In genomic region chr7:19928247-19928646, GRCh38 we compare ENCODE assay signal across 15 cellular contexts.
DNase-seq lines count a peak whose midpoint lies in the region; ATAC-seq and TF ChIP-seq lines count a peak whose summit lies in the region.
"Had no signal": no experiment of that assay in that cellular context is flagged by ENCODE, and none has a peak within 500 bp of the region (broad histone marks: within the 10 kb centered on the region; RNA-seq: fewer than 3 reads in every experiment).

No MANE protein-coding gene starts in this region.

- no peak overlapping the region for H2AFZ ChIP-seq in OCI-LY3 (ENCODE audit: low read depth, low read length)

- no peaks in the 10 kb centered on the region for H3K27me3 ChIP-seq in OCI-LY3 (ENCODE audit: low read depth, low read length)
- H3K27me3 ChIP-seq: neutrophil had no signal

- POLR2A ChIA-PET in activated CD4-positive, alpha-beta memory T cell treated with anti-CD3 and anti-CD28 coated beads, Interleukin-2, amount 10 ng/mL, durations not matched to agents 7 days and 5 days (lab: Charles Lee): no interaction called here
- POLR2A ChIA-PET in naive thymus-derived CD8-positive, alpha-beta T cell (lab: Charles Lee): no interaction called here
- POLR2A ChIA-PET in RWPE1 (lab: Yijun Ruan, JAX; ENCODE audit: low non-redundant PET): no interaction called here

- no peaks in the 10 kb centered on the region for H3K27me3 Mint-ChIP-seq in activated CD4-positive, alpha-beta memory T cell treated with anti-CD3 and anti-CD28 coated beads, Interleukin-2, amount 10 ng/mL, durations not matched to agents 7 days and 5 days
- H3K27me3 Mint-ChIP-seq in naive thymus-derived CD8-positive, alpha-beta T cell: peaks cover 0 to 1% (median 0%) of the 10 kb centered on the region in 5 donors

- CTCF ChIA-PET in activated CD4-positive, alpha-beta memory T cell treated with anti-CD3 and anti-CD28 coated beads, Interleukin-2, amount 10 ng/mL, durations not matched to agents 7 days and 5 days (lab: Charles Lee): no interaction called here
- CTCF ChIA-PET in RWPE1 (lab: Yijun Ruan, JAX): no interaction called here

- ATAC-seq in GM18502 (IDR thresholded peaks at IDR 0.05; ENCODE audit: poor library complexity, unreplicated experiment): peak; percentile 93
- ATAC-seq in HG02970 (IDR thresholded peaks at IDR 0.05; ENCODE audit: low FRiP score, unreplicated experiment): peak; percentile 80
- no peak for ATAC-seq in naive thymus-derived CD8-positive, alpha-beta T cell
- ATAC-seq: CD8-positive, alpha-beta T cell; K562 had no signal

- no peak overlapping the region for H3K4me3 ChIP-seq in OCI-LY3 (ENCODE audit: low read length)
- H3K4me3 ChIP-seq: K562, thoracic aorta had no signal

- H3K9ac ChIP-seq in OCI-LY3 (ENCODE audit: low read length): no peak overlapping the region

- H3K27ac Mint-ChIP-seq in activated CD4-positive, alpha-beta memory T cell treated with anti-CD3 and anti-CD28 coated beads, Interleukin-2, amount 10 ng/mL, durations not matched to agents 7 days and 5 days: no peak overlapping the region
- H3K27ac Mint-ChIP-seq in naive thymus-derived CD8-positive, alpha-beta T cell: no peak overlapping the region
- H3K27ac Mint-ChIP-seq: CD8-positive, alpha-beta T cell had no signal

- H3K4me2 ChIP-seq in OCI-LY3 (ENCODE audit: low read length): peak overlapping the region; percentile 21

- no peaks in the 10 kb centered on the region for H3K79me2 ChIP-seq in OCI-LY3 (ENCODE audit: low read length)

- H3K4me1 Mint-ChIP-seq in activated CD4-positive, alpha-beta memory T cell treated with anti-CD3 and anti-CD28 coated beads, Interleukin-2, amount 10 ng/mL, durations not matched to agents 7 days and 5 days: no peaks in the 10 kb centered on the region
- no peaks in the 10 kb centered on the region for H3K4me1 Mint-ChIP-seq in naive thymus-derived CD8-positive, alpha-beta T cell

- no peaks in the 10 kb centered on the region for H3K36me3 Mint-ChIP-seq in activated CD4-positive, alpha-beta memory T cell treated with anti-CD3 and anti-CD28 coated beads, Interleukin-2, amount 10 ng/mL, durations not matched to agents 7 days and 5 days (ENCODE audit: low read depth)
- H3K36me3 Mint-ChIP-seq in naive thymus-derived CD8-positive, alpha-beta T cell: no peaks in the 10 kb centered on the region
- H3K36me3 Mint-ChIP-seq: CD8-positive, alpha-beta T cell had no signal

- H3K4me3 Mint-ChIP-seq in activated CD4-positive, alpha-beta memory T cell treated with anti-CD3 and anti-CD28 coated beads, Interleukin-2, amount 10 ng/mL, durations not matched to agents 7 days and 5 days: no peak overlapping the region
- H3K4me3 Mint-ChIP-seq in naive thymus-derived CD8-positive, alpha-beta T cell: no peak overlapping the region
- H3K4me3 Mint-ChIP-seq: CD8-positive, alpha-beta T cell had no signal

- DNase-seq in GM20000 (ENCODE audit: low spot score) (peak; percentile 42), RWPE1 (ENCODE audit: low spot score) (no peak)
- no peak for DNase-seq in activated naive CD4-positive, alpha-beta T cell treated with anti-CD3 and anti-CD28 coated beads, Interleukin-2, amount 50 U/mL, for 16 hours
- no peak for DNase-seq in activated CD4-positive, alpha-beta memory T cell treated with anti-CD3 and anti-CD28 coated beads, Interleukin-2, amount 10 ng/mL, durations not matched to agents 7 days and 5 days
- no peak for DNase-seq in naive thymus-derived CD8-positive, alpha-beta T cell
- DNase-seq: activated CD8-positive, alpha-beta memory T cell treated with anti-CD3 and anti-CD28 coated beads, Interleukin-2, amount 50 U/mL, for 4 hours; CD8-positive, alpha-beta T cell; kidney glomerular epithelial cell; stimulated activated CD4-positive, alpha-beta T cell treated with anti-CD3 and anti-CD28 coated beads, Interleukin-4, amount 100 ng/mL, for 1 hour had no signal

- H3K9me3 ChIP-seq in OCI-LY3 (ENCODE audit: insufficient read depth, low read length): no peaks in the 10 kb centered on the region
- H3K9me3 ChIP-seq: thoracic aorta had no signal

- TF ChIP-seq CTCF in GM20000 (IDR thresholded peaks at IDR 0.05; ENCODE audit: extremely low read depth, missing control alignments) (no peak), OCI-LY3 (IDR thresholded peaks at IDR 0.05; ENCODE audit: low read depth, low read length) (no peak), RWPE1 (conservative IDR thresholded peaks at IDR 0.05; ENCODE audit: low read depth) (no peak)

- H3K27ac ChIP-seq in OCI-LY3 (ENCODE audit: low read length) (no peak overlapping the region), RWPE1 (no peak overlapping the region)
- H3K27ac ChIP-seq: neutrophil, thoracic aorta had no signal

- H3K4me1 ChIP-seq in OCI-LY3 (ENCODE audit: low read length): peaks cover 13% of the 10 kb centered on the region

- peaks cover 4% of the 10 kb centered on the region for H3K9me3 Mint-ChIP-seq in activated CD4-positive, alpha-beta memory T cell treated with anti-CD3 and anti-CD28 coated beads, Interleukin-2, amount 10 ng/mL, durations not matched to agents 7 days and 5 days
- H3K9me3 Mint-ChIP-seq in naive thymus-derived CD8-positive, alpha-beta T cell: peaks cover 0 to 6% (median 0%) of the 10 kb centered on the region in 9 donors

- H3K36me3 ChIP-seq in OCI-LY3 (replicated peaks; ENCODE audit: low read depth, low read length): no peaks in the 10 kb centered on the region
- H3K36me3 ChIP-seq: neutrophil, thoracic aorta had no signal

- no peaks in the 10 kb centered on the region for H4K20me1 ChIP-seq in OCI-LY3 (ENCODE audit: insufficient read depth, low read length)

Comparison
In these comparisons a context has a peak if more than half of its experiments do, and no peak if none do; other contexts are left out.
1. ATAC-seq: peak in GM18502 (single experiment) and HG02970 (single experiment); none in naive thymus-derived CD8-positive, alpha-beta T cell (0 of 2).